Comparison of ENCODE assay signal across 26 cellular contexts in the genomic region with DNA sequence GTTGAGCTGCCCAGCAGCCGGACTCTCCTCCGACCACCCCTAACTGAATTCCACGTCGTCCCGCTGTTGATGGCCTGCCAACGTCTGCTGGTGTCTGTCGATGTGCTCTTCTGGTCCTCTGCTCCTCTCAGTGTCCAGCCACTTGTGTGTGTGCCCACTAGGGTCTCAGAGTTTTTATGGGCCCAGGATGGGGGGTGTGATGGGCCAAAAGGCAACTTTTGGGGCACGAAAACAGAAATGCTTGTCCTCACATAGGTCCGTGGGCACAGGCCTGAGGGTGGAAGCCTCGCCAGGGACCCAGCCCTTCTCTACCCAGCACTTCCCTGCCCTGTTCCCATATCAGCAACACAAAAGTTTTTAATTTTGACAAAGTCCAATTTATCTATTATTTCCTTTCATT.
"Had no signal": no experiment of that assay in that cellular context is flagged by ENCODE, and none has a peak within 500 bp of the region (broad histone marks: within the 10 kb centered on the region; RNA-seq: fewer than 3 reads in every experiment).

No MANE protein-coding gene starts in this region.

- H3K4me3 ChIP-seq: stomach, suprapubic skin, testis, thoracic aorta, thyroid gland, tibial artery, tibial nerve, transverse colon, upper lobe of left lung, uterus, vagina had no signal

- H3K27me3 ChIP-seq: suprapubic skin, testis, thyroid gland, tibial artery, tibial nerve, transverse colon, upper lobe of left lung, uterus, vagina had no signal

- H3K36me3 ChIP-seq: stomach, suprapubic skin, thoracic aorta, thyroid gland, tibial artery, tibial nerve, transverse colon, upper lobe of left lung, uterus, vagina had no signal

- ATAC-seq: stimulated activated effector memory CD8-positive, alpha-beta T cell treated with anti-CD3 and anti-CD28 coated beads, Interleukin-12 subunit alpha, Interleukin-12 subunit beta, amount 100 ng/mL, for 72 hours; stimulated activated memory B cell treated with anti-CD40 and anti-IgM and Interleukin-4, amounts not matched to agents 10 μg/mL and 1 μg/mL and 100 μg/mL, for 72 hours; stimulated activated naive B cell treated with anti-CD40 and anti-IgM and Interleukin-4, amounts not matched to agents 10 μg/mL and 1 μg/mL and 100 μg/mL, for 72 hours; stimulated activated naive CD8-positive, alpha-beta T cell treated with anti-CD3 and anti-CD28 coated beads, Interleukin-15, amount 100 ng/mL, for 72 hours; stimulated activated naive CD8-positive, alpha-beta T cell treated with anti-CD3 and anti-CD28 coated beads, Interleukin-15, Interleukin-2, amounts not matched to agents 100 U/mL and 50 U/mL, for 24 hours had no signal

- FAIRE-seq: urothelium cell line had no signal

- DNase-seq: stimulated activated CD4-positive, alpha-beta T cell treated with anti-CD3 and anti-CD28 coated beads, Interleukin-2, amount 100 ng/mL, for 48 hours; stimulated activated CD4-positive, alpha-beta T cell treated with anti-CD3 and anti-CD28 coated beads, Interleukin-4, amount 100 ng/mL, for 1 hour; stimulated activated CD4-positive, alpha-beta T cell treated with anti-CD3 and anti-CD28 coated beads, Interleukin-4, amount 100 ng/mL, for 24 hours; stimulated activated CD4-positive, alpha-beta T cell treated with anti-CD3 and anti-CD28 coated beads, Interleukin-4, amount 100 ng/mL, for 4 hours; stimulated activated CD8-positive, alpha-beta memory T cell treated with anti-CD3 and anti-CD28 coated beads, Interleukin-4, amount 100 ng/mL, for 48 hours; stimulated activated naive B cell treated with anti-CD40 and anti-IgM and Interleukin-4, amounts not matched to agents 10 μg/mL and 1 μg/mL and 100 μg/mL, for 72 hours; stimulated activated naive CD4-positive, alpha-beta T cell; stimulated activated naive CD4-positive, alpha-beta T cell treated with Interleukin-2 at 50 U/mL for 16 hours; stimulated activated naive CD8-positive, alpha-beta T cell treated with anti-CD3 and anti-CD28 coated beads, Interleukin-15, amount 100 ng/mL, for 72 hours; stimulated activated naive CD8-positive, alpha-beta T cell treated with anti-CD3 and anti-CD28 coated beads, Interleukin-15, Interleukin-2, amounts not matched to agents 100 U/mL and 50 U/mL, for 24 hours; stomach; substantia nigra; testis; thyroid gland; tibial artery; transverse colon; trophoblast cell; upper lobe of left lung; uterus had no signal

- H3K4me1 ChIP-seq: stomach, suprapubic skin, thyroid gland, tibial artery, tibial nerve, transverse colon, upper lobe of left lung, uterus, vagina had no signal

- H3K27ac ChIP-seq: stomach, suprapubic skin, testis, thoracic aorta, thyroid gland, tibial artery, tibial nerve, transverse colon, upper lobe of left lung, uterus, vagina had no signal

- H3K9me3 ChIP-seq: suprapubic skin, testis, thoracic aorta, thyroid gland, transverse colon, upper lobe of left lung, vagina had no signal
